Comparison of ENCODE assay signal across 8 cellular contexts in genomic region chr5:32174011-32174866, GRCh38. TPM values are rescaled to one million over a fixed set of nuclear protein-coding genes. Genes with fewer than 3 reads are reported as not detected.
DNase-seq lines count a peak whose midpoint lies in the region; ATAC-seq and TF ChIP-seq lines count a peak whose summit lies in the region.

Gene GOLPH3, minus strand, starts transcription at chr5:32174319. Its CDS starts 285 bp downstream, at chr5:32174034.

- H3K36me3 ChIP-seq in PC-9 (ENCODE audit: low read depth) (peaks cover 23% of the 10 kb centered on the region), muscle layer of colon (ENCODE audit: insufficient read depth, low read length) (peaks cover 15% of the 10 kb centered on the region)

- H3K4me1 ChIP-seq in PC-9 (replicated peaks; ENCODE audit: insufficient read depth): peaks cover 43% of the 10 kb centered on the region
- peaks cover 19% of the 10 kb centered on the region for H3K4me1 ChIP-seq in muscle layer of colon (ENCODE audit: insufficient read depth, low read length)

- H4K20me1 ChIP-seq in PC-9 (ENCODE audit: insufficient read depth): peaks cover 39% of the 10 kb centered on the region

- H3K4me3 ChIP-seq in PC-9 (peak within 1 kb of the TSS; percentile 93), muscle layer of colon (ENCODE audit: low read depth in 1 of 2, low read length in 2 of 2) (peak within 1 kb of the TSS; percentile 90 to 95)

- H3K9ac ChIP-seq in muscle layer of colon (ENCODE audit: low read length): peak within 1 kb of the TSS; percentile 97

- peaks cover 43% of the 10 kb centered on the region for H3K79me2 ChIP-seq in PC-9 (ENCODE audit: low read depth)

- H3K27ac ChIP-seq in PC-9 (peak within 1 kb of the TSS; percentile 95), muscle layer of colon (ENCODE audit: low read depth, low read length) (peak within 1 kb of the TSS; percentile 99)

- POLR2A ChIA-PET in PC-9 (lab: Charles Lee; ENCODE audit: unreplicated experiment): interaction anchor here (0.6 to 1.1 kb wide), 11 partner anchors 9 to 974 kb away, joined by 3 to 7 read pairs (median 3); no protein-coding TSS in a partner anchor

- TF ChIP-seq CTCF in PC-9 (conservative IDR thresholded peaks at IDR 0.05): no peak

- H3K27me3 ChIP-seq in PC-9 (ENCODE audit: insufficient read depth, low read depth) (no peaks in the 10 kb centered on the region), muscle layer of colon (ENCODE audit: control insufficient read depth in 1 of 2, insufficient read depth in 2 of 2, low read length in 2 of 2) (no peaks in the 10 kb centered on the region)

- in situ Hi-C loops in KBM-7 (cut with MboI; ENCODE audit: low pct_unique_long_range_greater_than_20kb, low sequenced_read_pairs): no loop called here

- H2AFZ ChIP-seq in PC-9: peak within 1 kb of the TSS; percentile 99

- H3K9me3 ChIP-seq in PC-9 (ENCODE audit: insufficient read depth, low read depth): no peaks in the 10 kb centered on the region
- no peaks in the 10 kb centered on the region for H3K9me3 ChIP-seq in muscle layer of colon (ENCODE audit: low read length)

- TF ChIP-seq POLR2A in erythroblast (IDR thresholded peaks at IDR 0.05; ENCODE audit: low read length): peak; percentile 97

- CTCF ChIA-PET in PC-9 (lab: Charles Lee): interaction anchor here (0.5 to 1.7 kb wide), 3 partner anchors 26 to 65 kb away, joined by 3 to 5 read pairs (median 3); no protein-coding TSS in a partner anchor

- TSS peak; percentile 85 for BruUV-seq in PC-9 (replicated peaks; lab: Mats Ljungman, UMichigan)

- peak; percentile 86 for ATAC-seq in GM21723 (IDR thresholded peaks at IDR 0.05; ENCODE audit: unreplicated experiment)

- peak within 1 kb of the TSS; percentile 85 for H3K4me2 ChIP-seq in PC-9

- intact Hi-C loops in PC-9 (cut with micrococcal nuclease; ENCODE audit: unreplicated experiment): loop anchor here (1.0 kb wide), 3 partner anchors 19 to 139 kb away; no protein-coding TSS in a partner anchor

- peaks cover 28% of the 10 kb centered on the region for H3F3A ChIP-seq in PC-9 (ENCODE audit: insufficient read depth, low read depth)

- DNase-seq in DMS153 treated with DMSO at 0.1 percent for 48 hours (lab: John Stamatoyannopoulos, UW; ENCODE audit: unreplicated experiment) (peak; percentile 93), KBM-7 (peak; percentile 93), PC-9 (peak; percentile 84 to 98), erythroblast (lab: John Stamatoyannopoulos, UW) (peak; percentile 90 to 95)
- DNase-seq in activated T-cell treated with anti-CD3 and anti-CD28 coated beads, Interleukin-2, amount 50 U/mL, for 1 hour: peak; percentile 91
- DNase-seq in stimulated activated CD8-positive, alpha-beta memory T cell treated with anti-CD3 and anti-CD28 coated beads, Interleukin-7, amount 100 ng/mL, for 1 hour (ENCODE audit: low read depth in 2 of 2): peak; percentile 80 to 82

- no peaks in the 10 kb centered on the region for H3K9me2 ChIP-seq in PC-9 (ENCODE audit: insufficient read depth)

RNA-seq across cellular contexts. Expression of gene GOLPH3, which starts in this region (rescaled TPM):
- 179 and 267 TPM in 2 replicates for total RNA-seq in PC-9 (2021)

Comparison
In these comparisons a context has a peak if more than half of its experiments do, and no peak if none do; other contexts are left out.
1. Peak in every context shown above with its lines: DNase-seq, ATAC-seq, H3K4me3 ChIP-seq and H3K27ac ChIP-seq.